Comparison of ENCODE assay signal across 18 cellular contexts in genomic region chr1:236815941-236816340, GRCh38. TPM values are rescaled to one million over a fixed set of nuclear protein-coding genes. Genes with fewer than 3 reads are reported as not detected.
DNase-seq lines count a peak whose midpoint lies in the region; ATAC-seq and TF ChIP-seq lines count a peak whose summit lies in the region.
"Had no signal": no experiment of that assay in that cellular context is flagged by ENCODE, and none has a peak within 500 bp of the region (broad histone marks: within the 10 kb centered on the region; RNA-seq: fewer than 3 reads in every experiment).

No MANE protein-coding gene starts in this region.

- WGBS in endodermal cell (ENCODE audit: insufficient coverage in 1 of 2, insufficient read length in 1 of 2), 2 experiments = 51% methylated on average over 2 of the region's 2 CpGs; no CpG with 5 or more reads in 1 of the 2 experiments

- peaks cover 22% of the 10 kb centered on the region for H3K4me1 ChIP-seq in DOHH2 (ENCODE audit: control insufficient read depth, low read length)
- H3K4me1 ChIP-seq in endodermal cell (ENCODE audit: control insufficient read depth, insufficient read depth, low read length) = peaks cover 4% of the 10 kb centered on the region

- no peaks in the 10 kb centered on the region for H3F3A ChIP-seq in DOHH2 (ENCODE audit: control insufficient read depth, insufficient read depth)

- H3K36me3 Mint-ChIP-seq in endodermal cell (ENCODE audit: low read depth) (peaks cover 47% of the 10 kb centered on the region), neural crest cell (ENCODE audit: low read depth) (peaks cover 22% of the 10 kb centered on the region)

- DNase-seq in endodermal cell (peak; percentile 46), neural crest cell (ENCODE audit: low read depth, low spot score) (no peak), A172 (ENCODE audit: low spot score) (no peak), dedifferentiated amniotic fluid mesenchymal stem cell (ENCODE audit: extremely low spot score) (no peak)
- DNase-seq: 8988T; C1 segment of cervical spinal cord; Calu3; CD4-positive, alpha-beta memory T cell; COR-L47; DND-41; EL; GDM1; GOT3; HFFc6 had no signal

- H3K4me1 Mint-ChIP-seq in endodermal cell = peaks cover 21% of the 10 kb centered on the region
- peaks cover 16% of the 10 kb centered on the region for H3K4me1 Mint-ChIP-seq in neural crest cell

- peak overlapping the region; percentile 4; the same call in 1 of the 2 replicates for H3K4me3 ChIP-seq in DOHH2 (ENCODE audit: low read length)
- no peak overlapping the region for H3K4me3 ChIP-seq in endodermal cell (ENCODE audit: low read length)
- H3K4me3 ChIP-seq: GM12878, HAP-1 had no signal

- H3K27ac ChIP-seq in DOHH2 (ENCODE audit: low read depth, low read length) = peak overlapping the region; percentile 14; the same call in 1 of the 2 replicates
- H3K27ac ChIP-seq in endodermal cell (ENCODE audit: low read depth, low read length) = no peak overlapping the region

- H3K27me3 ChIP-seq in DOHH2 (ENCODE audit: control insufficient read depth, low read length) (no peaks in the 10 kb centered on the region), endodermal cell (ENCODE audit: control insufficient read depth, insufficient read depth, low read length, poor library complexity, severe bottlenecking) (no peaks in the 10 kb centered on the region)

- H3K36me3 ChIP-seq in DOHH2 (ENCODE audit: control insufficient read depth, low read length) = peaks cover 94% of the 10 kb centered on the region
- H3K36me3 ChIP-seq in endodermal cell (ENCODE audit: control insufficient read depth, insufficient read depth, low read length) = peaks cover 25% of the 10 kb centered on the region

- H3K79me2 ChIP-seq in DOHH2 (ENCODE audit: control insufficient read depth, low read length) = no peaks in the 10 kb centered on the region

- ATAC-seq in GM21447 (IDR thresholded peaks at IDR 0.05; ENCODE audit: unreplicated experiment) = no peak
- ATAC-seq: GM12878 had no signal

- H3K4me2 ChIP-seq in DOHH2 (ENCODE audit: low read length) = peak overlapping the region; percentile 46

- no peaks in the 10 kb centered on the region for H3K9me3 Mint-ChIP-seq in endodermal cell
- no peaks in the 10 kb centered on the region for H3K9me3 Mint-ChIP-seq in neural crest cell
- H3K9me3 Mint-ChIP-seq: CD4-positive, alpha-beta memory T cell; HFFc6 had no signal

- no peaks in the 10 kb centered on the region for H3K9me2 ChIP-seq in DOHH2 (replicated peaks; ENCODE audit: control insufficient read depth, low read length)

- H3K4me3 Mint-ChIP-seq in endodermal cell = peak overlapping the region; percentile 28
- H3K4me3 Mint-ChIP-seq in neural crest cell = no peak overlapping the region
- H3K4me3 Mint-ChIP-seq: CD4-positive, alpha-beta memory T cell; HFFc6 had no signal

- H3K27me3 Mint-ChIP-seq in endodermal cell (ENCODE audit: insufficient read depth) (no peaks in the 10 kb centered on the region), neural crest cell (ENCODE audit: low read depth) (no peaks in the 10 kb centered on the region)
- H3K27me3 Mint-ChIP-seq: CD4-positive, alpha-beta memory T cell had no signal

- no peaks in the 10 kb centered on the region; the same call in 1 of the 2 replicates for H4K20me1 ChIP-seq in DOHH2 (ENCODE audit: control insufficient read depth, insufficient read depth, low read depth, low read length)

- H3K27ac Mint-ChIP-seq in endodermal cell = peak overlapping the region; percentile 69
- peak overlapping the region; percentile 38 for H3K27ac Mint-ChIP-seq in neural crest cell (ENCODE audit: unreplicated experiment)
- H3K27ac Mint-ChIP-seq: CD4-positive, alpha-beta memory T cell; HFFc6 had no signal

- H3K9me3 ChIP-seq in DOHH2 (ENCODE audit: control insufficient read depth, insufficient read depth, low read length) (no peaks in the 10 kb centered on the region), endodermal cell (ENCODE audit: control insufficient read depth, low read length) (no peaks in the 10 kb centered on the region)
- H3K9me3 ChIP-seq: HAP-1 had no signal

- TF ChIP-seq CTCF in DOHH2 (IDR thresholded peaks at IDR 0.05; ENCODE audit: low read depth, low read length, poor library complexity, severe bottlenecking) (no peak), endodermal cell (conservative IDR thresholded peaks at IDR 0.05) (no peak), neural crest cell (conservative IDR thresholded peaks at IDR 0.05) (no peak)

- no peak overlapping the region for H3K9ac ChIP-seq in endodermal cell (ENCODE audit: extremely low read depth, low read length, poor library complexity, severe bottlenecking)

RNA-seq across cellular contexts. Expression of gene MTR, which starts 20.8 kb away (rescaled TPM):
- total RNA-seq in endodermal cell (10 to 100 TPM; 28.5 to 29.5 TPM), neural crest cell (41.4 and 42.9 TPM in 2 replicates)
- 12.0 TPM for polyA plus RNA-seq in endodermal cell (2013, experiment 1 of 2)
- 12.2 TPM for polyA plus RNA-seq in endodermal cell (2013, experiment 2 of 2)
- total RNA-seq in A172 (2014; rRNA removed; shearing (Covaris generic)) = 27.4 and 34.4 TPM in 2 replicates
